ENCODE assay signal across 9 cellular contexts in the genomic region with DNA sequence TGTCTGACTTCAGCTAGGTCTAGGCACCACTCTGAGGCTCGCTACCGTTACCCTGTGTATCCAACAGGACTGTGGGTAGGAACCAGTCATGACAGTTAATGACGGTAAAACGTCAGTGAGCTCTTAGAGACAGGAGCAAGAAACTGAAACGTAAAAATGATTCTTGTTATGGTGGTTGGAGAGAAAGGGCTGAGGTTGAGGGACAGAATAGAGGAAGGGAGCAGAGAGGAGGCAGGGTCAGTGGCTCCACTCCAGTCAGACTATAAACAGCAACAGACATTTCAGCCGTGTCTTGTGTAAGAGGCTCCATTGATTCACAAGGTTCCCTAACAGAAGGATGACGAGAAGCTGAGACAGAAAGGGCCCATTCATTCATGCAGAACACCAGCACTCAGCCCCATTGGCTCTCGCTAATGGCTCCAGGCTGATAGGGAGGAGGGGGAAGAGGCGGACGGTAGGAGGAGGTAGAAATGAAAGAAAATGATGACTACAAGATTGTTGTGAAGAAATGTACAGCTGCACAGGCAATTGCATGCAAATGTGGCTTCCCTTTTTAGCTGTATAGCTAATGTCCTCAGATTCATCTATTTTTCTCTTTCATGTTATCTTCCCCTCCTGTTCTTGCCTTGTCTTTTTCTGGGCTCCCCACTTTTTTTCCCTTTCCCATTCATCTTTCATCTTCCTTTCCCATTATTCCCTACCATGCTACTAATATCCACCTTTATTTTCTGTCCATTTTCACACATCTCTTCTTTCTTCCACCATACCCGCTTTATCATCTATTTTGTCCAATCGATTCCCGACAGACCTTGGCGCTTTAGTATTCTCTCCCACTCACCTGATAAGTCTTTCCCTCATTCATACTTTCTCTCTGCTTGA.
DNase-seq lines count a peak whose midpoint lies in the region; ATAC-seq and TF ChIP-seq lines count a peak whose summit lies in the region.
"Had no signal": no experiment of that assay in that cellular context is flagged by ENCODE, and none has a peak within 500 bp of the region (broad histone marks: within the 10 kb centered on the region; RNA-seq: fewer than 3 reads in every experiment).

No MANE protein-coding gene starts in this region.

- H3K27me3 ChIP-seq in OCI-LY1 (ENCODE audit: insufficient read depth, low read length): no peaks in the 10 kb centered on the region

- no peak for DNase-seq in T-helper 2 cell treated with Interferon-gamma antibody and Interleukin-4, amounts not matched to agents 5 μg/mL and 100 μg/mL, for 36 hours (ENCODE audit: low spot score)
- DNase-seq in T-helper 2 cell (no peak), nucleus accumbens (lab: John Stamatoyannopoulos, UW) (peak in 50 of 56 donors; percentile 5 to 85 (median 60)), GM03348 (ENCODE audit: low spot score) (no peak), NCI-H2196 treated with DMSO at 0.1 percent for 48 hours (lab: John Stamatoyannopoulos, UW; ENCODE audit: unreplicated experiment) (no peak)
- no peak for DNase-seq in effector memory CD8-positive, alpha-beta T cell

- H3K4me2 ChIP-seq in OCI-LY1 (ENCODE audit: low read length): peak overlapping the region; percentile 76
- H3K4me2 ChIP-seq: A549 had no signal

- H3K4me3 Mint-ChIP-seq in T-helper 2 cell treated with Interferon-gamma antibody and Interleukin-4, amounts not matched to agents 5 μg/mL and 100 μg/mL, for 36 hours: no peak overlapping the region
- peak overlapping the region; percentile 22 to 40 for H3K4me3 Mint-ChIP-seq in effector memory CD8-positive, alpha-beta T cell

- H3K9me3 ChIP-seq in OCI-LY1 (ENCODE audit: low read length): no peaks in the 10 kb centered on the region
- H3K9me3 ChIP-seq: A549 had no signal

- no peak for TF ChIP-seq CTCF in OCI-LY1 (IDR thresholded peaks at IDR 0.05; ENCODE audit: low read length)

- H3K9ac ChIP-seq in OCI-LY1 (ENCODE audit: low read length): peak overlapping the region; percentile 72

- no peaks in the 10 kb centered on the region for H3K9me3 Mint-ChIP-seq in T-helper 2 cell treated with Interferon-gamma antibody and Interleukin-4, amounts not matched to agents 5 μg/mL and 100 μg/mL, for 36 hours
- H3K9me3 Mint-ChIP-seq in effector memory CD8-positive, alpha-beta T cell: no peaks in the 10 kb centered on the region

- ATAC-seq in HG02623 (IDR thresholded peaks at IDR 0.05; ENCODE audit: unreplicated experiment): peak; percentile 59
- peak; percentile 16 for ATAC-seq in effector memory CD8-positive, alpha-beta T cell (replicated peaks)

- no peaks in the 10 kb centered on the region for H4K20me1 ChIP-seq in OCI-LY1 (ENCODE audit: insufficient read depth, low read length)

- peak overlapping the region; percentile 98 for H3K27ac ChIP-seq in OCI-LY1 (ENCODE audit: low read depth, low read length, poor library complexity, severe bottlenecking)
- H3K27ac ChIP-seq: A549 had no signal

- no peak overlapping the region for H2AFZ ChIP-seq in OCI-LY1 (ENCODE audit: low read length)

- H3K36me3 Mint-ChIP-seq in T-helper 2 cell treated with Interferon-gamma antibody and Interleukin-4, amounts not matched to agents 5 μg/mL and 100 μg/mL, for 36 hours (ENCODE audit: low read depth): no peaks in the 10 kb centered on the region
- peaks cover 6% of the 10 kb centered on the region for H3K36me3 Mint-ChIP-seq in effector memory CD8-positive, alpha-beta T cell (ENCODE audit: insufficient read depth)

- no peaks in the 10 kb centered on the region for H3K9me2 ChIP-seq in OCI-LY1 (ENCODE audit: low read depth, low read length)

- H3K79me2 ChIP-seq in OCI-LY1 (ENCODE audit: insufficient read depth, low read length): no peaks in the 10 kb centered on the region

- H3F3A ChIP-seq in OCI-LY1 (ENCODE audit: insufficient read depth, low read length): peaks cover 8% of the 10 kb centered on the region; the same call in 1 of the 2 replicates

- H3K4me1 ChIP-seq in OCI-LY1 (ENCODE audit: insufficient read depth, low read length, severe bottlenecking): peaks cover 68% of the 10 kb centered on the region
- H3K4me1 ChIP-seq: A549 had no signal

- no peaks in the 10 kb centered on the region for H3K27me3 Mint-ChIP-seq in T-helper 2 cell treated with Interferon-gamma antibody and Interleukin-4, amounts not matched to agents 5 μg/mL and 100 μg/mL, for 36 hours (ENCODE audit: low read depth)
- H3K27me3 Mint-ChIP-seq in effector memory CD8-positive, alpha-beta T cell: no peaks in the 10 kb centered on the region

- H3K36me3 ChIP-seq in OCI-LY1 (ENCODE audit: insufficient read depth, low read length): no peaks in the 10 kb centered on the region

- peaks cover 37% of the 10 kb centered on the region for H3K4me1 Mint-ChIP-seq in T-helper 2 cell treated with Interferon-gamma antibody and Interleukin-4, amounts not matched to agents 5 μg/mL and 100 μg/mL, for 36 hours (ENCODE audit: low read depth)
- H3K4me1 Mint-ChIP-seq in effector memory CD8-positive, alpha-beta T cell (ENCODE audit: low read depth in 2 of 2): peaks cover 33 to 52% of the 10 kb centered on the region in 2 donors

- peak overlapping the region; percentile 18 for H3K27ac Mint-ChIP-seq in T-helper 2 cell treated with Interferon-gamma antibody and Interleukin-4, amounts not matched to agents 5 μg/mL and 100 μg/mL, for 36 hours
- H3K27ac Mint-ChIP-seq in effector memory CD8-positive, alpha-beta T cell: peak overlapping the region; percentile 95

- H3K4me3 ChIP-seq in OCI-LY1 (ENCODE audit: low read depth, low read length, poor library complexity, severe bottlenecking): peak overlapping the region; percentile 48
- H3K4me3 ChIP-seq: A549 had no signal

Comparison
In these comparisons a context has a peak if more than half of its experiments do, and no peak if none do; other contexts are left out.
1. DNase-seq: peak in nucleus accumbens (50 of 56); none in T-helper 2 cell treated with Interferon-gamma antibody and Interleukin-4, amounts not matched to agents 5 μg/mL and 100 μg/mL, for 36 hours (single experiment), T-helper 2 cell (0 of 5), effector memory CD8-positive, alpha-beta T cell (0 of 3), GM03348 (single experiment) and NCI-H2196 treated with DMSO at 0.1 percent for 48 hours (single experiment).